In genomic region chr1:35882586-35882944, GRCh38 we compare ENCODE assay signal across 1 cellular context.
TF ChIP-seq lines count a peak whose summit lies in the region.

No MANE protein-coding gene starts in this region.

TF ChIP-seq in H1, 55 proteins besides CTCF, POLR2A, EP300 and RAD21:
- TF ChIP-seq CTBP2 (IDR thresholded peaks at IDR 0.05; ENCODE audit: borderline replicate concordance, insufficient read depth, insufficient read length, low read length) = no peak
- no peak for TF ChIP-seq KDM5A (IDR thresholded peaks at IDR 0.05; ENCODE audit: low read length)
- no peak for TF ChIP-seq KDM1A (IDR thresholded peaks at IDR 0.05; ENCODE audit: borderline replicate concordance, low read length)
- TF ChIP-seq SIN3A (conservative IDR thresholded peaks at IDR 0.05 in 1 of 2, IDR thresholded peaks at IDR 0.05 in 1 of 2; ENCODE audit: low read depth in 1 of 2, low read length in 2 of 2) = no peak
- TF ChIP-seq SIRT6 (IDR thresholded peaks at IDR 0.05; ENCODE audit: low read length) = no peak
- TF ChIP-seq ZNF274 (IDR thresholded peaks at IDR 0.05; ENCODE audit: borderline replicate concordance, extremely low read depth, low read length) = no peak
- no peak for TF ChIP-seq JUN (IDR thresholded peaks at IDR 0.05; ENCODE audit: low read depth, low read length)
- TF ChIP-seq SRF (IDR thresholded peaks at IDR 0.05; ENCODE audit: low read depth, low read length) = no peak
- no peak for TF ChIP-seq NANOG (IDR thresholded peaks at IDR 0.05; ENCODE audit: insufficient read depth, low read depth, low read length, poor library complexity, severe bottlenecking)
- TF ChIP-seq BCL11A (IDR thresholded peaks at IDR 0.05; ENCODE audit: low read depth in 2 of 2, low read length in 2 of 2) = no peak
- no peak for TF ChIP-seq ASH2L (IDR thresholded peaks at IDR 0.05; ENCODE audit: low read length)
- no peak for TF ChIP-seq TBP (IDR thresholded peaks at IDR 0.05; ENCODE audit: low read depth, low read length)
- TF ChIP-seq, protein P1, sequence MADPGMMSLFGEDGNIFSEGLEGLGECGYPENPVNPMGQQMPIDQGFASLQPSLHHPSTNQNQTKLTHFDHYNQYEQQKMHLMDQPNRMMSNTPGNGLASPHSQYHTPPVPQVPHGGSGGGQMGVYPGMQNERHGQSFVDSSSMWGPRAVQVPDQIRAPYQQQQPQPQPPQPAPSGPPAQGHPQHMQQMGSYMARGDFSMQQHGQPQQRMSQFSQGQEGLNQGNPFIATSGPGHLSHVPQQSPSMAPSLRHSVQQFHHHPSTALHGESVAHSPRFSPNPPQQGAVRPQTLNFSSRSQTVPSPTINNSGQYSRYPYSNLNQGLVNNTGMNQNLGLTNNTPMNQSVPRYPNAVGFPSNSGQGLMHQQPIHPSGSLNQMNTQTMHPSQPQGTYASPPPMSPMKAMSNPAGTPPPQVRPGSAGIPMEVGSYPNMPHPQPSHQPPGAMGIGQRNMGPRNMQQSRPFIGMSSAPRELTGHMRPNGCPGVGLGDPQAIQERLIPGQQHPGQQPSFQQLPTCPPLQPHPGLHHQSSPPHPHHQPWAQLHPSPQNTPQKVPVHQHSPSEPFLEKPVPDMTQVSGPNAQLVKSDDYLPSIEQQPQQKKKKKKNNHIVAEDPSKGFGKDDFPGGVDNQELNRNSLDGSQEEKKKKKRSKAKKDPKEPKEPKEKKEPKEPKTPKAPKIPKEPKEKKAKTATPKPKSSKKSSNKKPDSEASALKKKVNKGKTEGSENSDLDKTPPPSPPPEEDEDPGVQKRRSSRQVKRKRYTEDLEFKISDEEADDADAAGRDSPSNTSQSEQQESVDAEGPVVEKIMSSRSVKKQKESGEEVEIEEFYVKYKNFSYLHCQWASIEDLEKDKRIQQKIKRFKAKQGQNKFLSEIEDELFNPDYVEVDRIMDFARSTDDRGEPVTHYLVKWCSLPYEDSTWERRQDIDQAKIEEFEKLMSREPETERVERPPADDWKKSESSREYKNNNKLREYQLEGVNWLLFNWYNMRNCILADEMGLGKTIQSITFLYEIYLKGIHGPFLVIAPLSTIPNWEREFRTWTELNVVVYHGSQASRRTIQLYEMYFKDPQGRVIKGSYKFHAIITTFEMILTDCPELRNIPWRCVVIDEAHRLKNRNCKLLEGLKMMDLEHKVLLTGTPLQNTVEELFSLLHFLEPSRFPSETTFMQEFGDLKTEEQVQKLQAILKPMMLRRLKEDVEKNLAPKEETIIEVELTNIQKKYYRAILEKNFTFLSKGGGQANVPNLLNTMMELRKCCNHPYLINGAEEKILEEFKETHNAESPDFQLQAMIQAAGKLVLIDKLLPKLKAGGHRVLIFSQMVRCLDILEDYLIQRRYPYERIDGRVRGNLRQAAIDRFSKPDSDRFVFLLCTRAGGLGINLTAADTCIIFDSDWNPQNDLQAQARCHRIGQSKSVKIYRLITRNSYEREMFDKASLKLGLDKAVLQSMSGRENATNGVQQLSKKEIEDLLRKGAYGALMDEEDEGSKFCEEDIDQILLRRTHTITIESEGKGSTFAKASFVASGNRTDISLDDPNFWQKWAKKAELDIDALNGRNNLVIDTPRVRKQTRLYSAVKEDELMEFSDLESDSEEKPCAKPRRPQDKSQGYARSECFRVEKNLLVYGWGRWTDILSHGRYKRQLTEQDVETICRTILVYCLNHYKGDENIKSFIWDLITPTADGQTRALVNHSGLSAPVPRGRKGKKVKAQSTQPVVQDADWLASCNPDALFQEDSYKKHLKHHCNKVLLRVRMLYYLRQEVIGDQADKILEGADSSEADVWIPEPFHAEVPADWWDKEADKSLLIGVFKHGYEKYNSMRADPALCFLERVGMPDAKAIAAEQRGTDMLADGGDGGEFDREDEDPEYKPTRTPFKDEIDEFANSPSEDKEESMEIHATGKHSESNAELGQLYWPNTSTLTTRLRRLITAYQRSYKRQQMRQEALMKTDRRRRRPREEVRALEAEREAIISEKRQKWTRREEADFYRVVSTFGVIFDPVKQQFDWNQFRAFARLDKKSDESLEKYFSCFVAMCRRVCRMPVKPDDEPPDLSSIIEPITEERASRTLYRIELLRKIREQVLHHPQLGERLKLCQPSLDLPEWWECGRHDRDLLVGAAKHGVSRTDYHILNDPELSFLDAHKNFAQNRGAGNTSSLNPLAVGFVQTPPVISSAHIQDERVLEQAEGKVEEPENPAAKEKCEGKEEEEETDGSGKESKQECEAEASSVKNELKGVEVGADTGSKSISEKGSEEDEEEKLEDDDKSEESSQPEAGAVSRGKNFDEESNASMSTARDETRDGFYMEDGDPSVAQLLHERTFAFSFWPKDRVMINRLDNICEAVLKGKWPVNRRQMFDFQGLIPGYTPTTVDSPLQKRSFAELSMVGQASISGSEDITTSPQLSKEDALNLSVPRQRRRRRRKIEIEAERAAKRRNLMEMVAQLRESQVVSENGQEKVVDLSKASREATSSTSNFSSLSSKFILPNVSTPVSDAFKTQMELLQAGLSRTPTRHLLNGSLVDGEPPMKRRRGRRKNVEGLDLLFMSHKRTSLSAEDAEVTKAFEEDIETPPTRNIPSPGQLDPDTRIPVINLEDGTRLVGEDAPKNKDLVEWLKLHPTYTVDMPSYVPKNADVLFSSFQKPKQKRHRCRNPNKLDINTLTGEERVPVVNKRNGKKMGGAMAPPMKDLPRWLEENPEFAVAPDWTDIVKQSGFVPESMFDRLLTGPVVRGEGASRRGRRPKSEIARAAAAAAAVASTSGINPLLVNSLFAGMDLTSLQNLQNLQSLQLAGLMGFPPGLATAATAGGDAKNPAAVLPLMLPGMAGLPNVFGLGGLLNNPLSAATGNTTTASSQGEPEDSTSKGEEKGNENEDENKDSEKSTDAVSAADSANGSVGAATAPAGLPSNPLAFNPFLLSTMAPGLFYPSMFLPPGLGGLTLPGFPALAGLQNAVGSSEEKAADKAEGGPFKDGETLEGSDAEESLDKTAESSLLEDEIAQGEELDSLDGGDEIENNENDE (IDR thresholded peaks at IDR 0.05; ENCODE audit: insufficient replicate concordance, low read length) = no peak
- TF ChIP-seq, protein P2, sequence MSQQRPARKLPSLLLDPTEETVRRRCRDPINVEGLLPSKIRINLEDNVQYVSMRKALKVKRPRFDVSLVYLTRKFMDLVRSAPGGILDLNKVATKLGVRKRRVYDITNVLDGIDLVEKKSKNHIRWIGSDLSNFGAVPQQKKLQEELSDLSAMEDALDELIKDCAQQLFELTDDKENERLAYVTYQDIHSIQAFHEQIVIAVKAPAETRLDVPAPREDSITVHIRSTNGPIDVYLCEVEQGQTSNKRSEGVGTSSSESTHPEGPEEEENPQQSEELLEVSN (IDR thresholded peaks at IDR 0.05) = no peak
- no peak for TF ChIP-seq EZH2 (IDR thresholded peaks at IDR 0.05; ENCODE audit: low read depth, low read length, severe bottlenecking)
- TF ChIP-seq SAP30 (IDR thresholded peaks at IDR 0.05; ENCODE audit: insufficient read depth, insufficient replicate concordance, low read length) = no peak
- TF ChIP-seq, protein P3, sequence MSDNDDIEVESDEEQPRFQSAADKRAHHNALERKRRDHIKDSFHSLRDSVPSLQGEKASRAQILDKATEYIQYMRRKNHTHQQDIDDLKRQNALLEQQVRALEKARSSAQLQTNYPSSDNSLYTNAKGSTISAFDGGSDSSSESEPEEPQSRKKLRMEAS (IDR thresholded peaks at IDR 0.05) = no peak
- TF ChIP-seq POLR2AphosphoS5 (IDR thresholded peaks at IDR 0.05; ENCODE audit: low read depth, low read length) = no peak
- TF ChIP-seq ATF3 (IDR thresholded peaks at IDR 0.05; ENCODE audit: insufficient read depth, low read depth, low read length) = no peak
- TF ChIP-seq GTF2F1 (IDR thresholded peaks at IDR 0.05; ENCODE audit: borderline replicate concordance, low read depth, low read length) = no peak
TF ChIP-seq in H1: peak in this region for 0.
